ENCODE assay signal across 24 cellular contexts in genomic region chr1:213970193-213970592, GRCh38. TPM values are rescaled to one million over a fixed set of nuclear protein-coding genes. Genes with fewer than 3 reads are reported as not detected.
"Had no signal": no experiment of that assay in that cellular context is flagged by ENCODE, and none has a peak within 500 bp of the region (broad histone marks: within the 10 kb centered on the region; RNA-seq: fewer than 3 reads in every experiment).

No MANE protein-coding gene starts in this region.

- DNase-seq: activated CD4-positive, alpha-beta T cell treated with anti-CD3 and anti-CD28 coated beads for 4 hours; activated CD8-positive, alpha-beta memory T cell treated with anti-CD3 and anti-CD28 coated beads, Interleukin-2, amount 50 U/mL, for 4 hours; activated CD8-positive, alpha-beta T cell treated with anti-CD3 and anti-CD28 coated beads for 36 hours; activated gamma-delta T cell treated with Interleukin-2 at 50 U/mL for 16 hours; activated naive CD4-positive, alpha-beta T cell treated with anti-CD3 and anti-CD28 coated beads, Interleukin-2, amount 10 ng/mL, durations not matched to agents 7 days and 5 days; activated naive CD8-positive, alpha-beta T cell treated with anti-CD3 and anti-CD28 coated beads for 36 hours; activated T-cell treated with anti-CD3 and anti-CD28 coated beads, Interleukin-2, amount 50 U/mL, for 72 hours; brain microvascular endothelial cell; KG1; NCI-H1048; NCI-H146; NCI-H2029 treated with DMSO at 0.1 percent for 48 hours; NCI-H446; NCI-H524; NCI-H748 treated with DMSO at 0.1 percent for 48 hours; OCI-M1; Right ventricle myocardium superior had no signal

- H3K4me3 ChIP-seq: cardiac muscle cell, SJSA1 had no signal

- H3K4me3 Mint-ChIP-seq: activated CD8-positive, alpha-beta T cell treated with anti-CD3 and anti-CD28 coated beads for 36 hours; activated naive CD4-positive, alpha-beta T cell treated with anti-CD3 and anti-CD28 coated beads, Interleukin-2, amount 10 ng/mL, durations not matched to agents 7 days and 5 days; activated naive CD8-positive, alpha-beta T cell treated with anti-CD3 and anti-CD28 coated beads for 36 hours; activated T-cell treated with anti-CD3 and anti-CD28 coated beads, Interleukin-2, amount 50 U/mL, for 72 hours; T-helper 1 cell treated with Interleukin-12 subunit alpha and Interleukin-12 subunit beta and Interleukin-4 antibody, amounts not matched to agents 30 μg/mL and 1 μg/mL, for 36 hours had no signal

- H3K27me3 Mint-ChIP-seq: activated naive CD4-positive, alpha-beta T cell treated with anti-CD3 and anti-CD28 coated beads, Interleukin-2, amount 10 ng/mL, durations not matched to agents 7 days and 5 days had no signal

- H3K4me1 ChIP-seq: SJSA1 had no signal

- ATAC-seq: activated CD4-positive, CD25-positive, alpha-beta regulatory T cell treated with anti-CD3 and anti-CD28 coated beads, Interleukin-2, amount 50 U/mL, for 24 hours; activated CD8-positive, alpha-beta T cell treated with anti-CD3 and anti-CD28 coated beads for 36 hours; activated T-cell treated with anti-CD3 and anti-CD28 coated beads, Interleukin-2, amount 50 U/mL, for 72 hours; Panc1 had no signal

- H3K36me3 Mint-ChIP-seq: activated naive CD4-positive, alpha-beta T cell treated with anti-CD3 and anti-CD28 coated beads, Interleukin-2, amount 10 ng/mL, durations not matched to agents 7 days and 5 days; activated naive CD8-positive, alpha-beta T cell treated with anti-CD3 and anti-CD28 coated beads for 36 hours had no signal

- H3K27me3 ChIP-seq: brain microvascular endothelial cell, cardiac muscle cell, SJSA1 had no signal

- H3K4me1 Mint-ChIP-seq: activated naive CD4-positive, alpha-beta T cell treated with anti-CD3 and anti-CD28 coated beads, Interleukin-2, amount 10 ng/mL, durations not matched to agents 7 days and 5 days; activated naive CD8-positive, alpha-beta T cell treated with anti-CD3 and anti-CD28 coated beads for 36 hours had no signal

- H3K27ac ChIP-seq: brain microvascular endothelial cell, cardiac muscle cell, RWPE1, SJSA1 had no signal

- H3K9me3 Mint-ChIP-seq: activated CD8-positive, alpha-beta T cell treated with anti-CD3 and anti-CD28 coated beads for 36 hours; activated naive CD4-positive, alpha-beta T cell treated with anti-CD3 and anti-CD28 coated beads, Interleukin-2, amount 10 ng/mL, durations not matched to agents 7 days and 5 days; activated T-cell treated with anti-CD3 and anti-CD28 coated beads, Interleukin-2, amount 50 U/mL, for 72 hours; activated T-helper 2 cell treated with anti-CD3 and anti-CD28 coated beads, Interferon-gamma antibody, Interleukin-2, Interleukin-4, amounts not matched to agents 10 μg/mL and 5 μg/mL and 100 μg/mL, durations not matched to agents 14 hours and 24 hours and 36 hours; T-helper 1 cell treated with Interleukin-12 subunit alpha and Interleukin-12 subunit beta and Interleukin-4 antibody, amounts not matched to agents 30 μg/mL and 1 μg/mL, for 36 hours had no signal

- H3K36me3 ChIP-seq: brain microvascular endothelial cell, cardiac muscle cell, SJSA1 had no signal

- H3K9me3 ChIP-seq: SJSA1 had no signal

- H3K27ac Mint-ChIP-seq: activated CD8-positive, alpha-beta T cell treated with anti-CD3 and anti-CD28 coated beads for 36 hours; activated naive CD4-positive, alpha-beta T cell treated with anti-CD3 and anti-CD28 coated beads, Interleukin-2, amount 10 ng/mL, durations not matched to agents 7 days and 5 days; activated naive CD8-positive, alpha-beta T cell treated with anti-CD3 and anti-CD28 coated beads for 36 hours; activated T-cell treated with anti-CD3 and anti-CD28 coated beads, Interleukin-2, amount 50 U/mL, for 72 hours; activated T-helper 2 cell treated with anti-CD3 and anti-CD28 coated beads, Interferon-gamma antibody, Interleukin-2, Interleukin-4, amounts not matched to agents 10 μg/mL and 5 μg/mL and 100 μg/mL, durations not matched to agents 14 hours and 24 hours and 36 hours; T-helper 1 cell treated with Interleukin-12 subunit alpha and Interleukin-12 subunit beta and Interleukin-4 antibody, amounts not matched to agents 30 μg/mL and 1 μg/mL, for 36 hours had no signal

RNA-seq across cellular contexts. Expression of gene PROX1, which starts 17.6 kb away (rescaled TPM):
- total RNA-seq: activated naive CD8-positive, alpha-beta T cell treated with anti-CD3 and anti-CD28 coated beads for 36 hours; activated T-helper 2 cell treated with anti-CD3 and anti-CD28 coated beads, Interferon-gamma antibody, Interleukin-2, Interleukin-4, amounts not matched to agents 10 μg/mL and 5 μg/mL and 100 μg/mL, durations not matched to agents 14 hours and 24 hours and 36 hours had no signal
